Comparison of ENCODE assay signal across 8 cellular contexts in genomic region chr7:97104719-97105129, GRCh38. TPM values are rescaled to one million over a fixed set of nuclear protein-coding genes. Genes with fewer than 3 reads are reported as not detected.
DNase-seq lines count a peak whose midpoint lies in the region; ATAC-seq and TF ChIP-seq lines count a peak whose summit lies in the region.

No MANE protein-coding gene starts in this region.

- H3K4me1 Mint-ChIP-seq in CD4-positive, alpha-beta T cell (ENCODE audit: low read depth) = no peaks in the 10 kb centered on the region

- DNase-seq in CD4-positive, alpha-beta T cell = peak; percentile 46 to 66 (median 50)
- DNase-seq in NCI-H748 treated with DMSO at 0.1 percent for 48 hours (lab: John Stamatoyannopoulos, UW) (peak; percentile 79), dermis microvascular lymphatic vessel endothelial cell (ENCODE audit: low read depth in 2 of 2) (peak; percentile 48 to 66), lung (ENCODE audit: low spot score) (peak; percentile 88)
- DNase-seq in activated CD4-positive, alpha-beta T cell treated with anti-CD3 and anti-CD28 coated beads, Interleukin-2, amount 50 U/mL, for 48 hours = peak; percentile 80 to 83
- DNase-seq in stimulated activated CD8-positive, alpha-beta memory T cell treated with anti-CD3 and anti-CD28 coated beads, Interleukin-15, amount 100 ng/mL, for 1 hour (ENCODE audit: low read depth) = peak; percentile 44

- peak; percentile 64 for TF ChIP-seq CTCF in CD4-positive, alpha-beta T cell (IDR thresholded peaks at IDR 0.05)
- TF ChIP-seq CTCF in lung (IDR thresholded peaks at IDR 0.05; ENCODE audit: control extremely low read depth, extremely low read depth) = peak; percentile 80

- H3K4me3 Mint-ChIP-seq in CD4-positive, alpha-beta T cell = no peak overlapping the region

- no peak overlapping the region for H3K4me3 ChIP-seq in lung

- H3K36me3 ChIP-seq in lung (ENCODE audit: control insufficient read depth in 2 of 2, insufficient read depth in 2 of 2, low read length in 2 of 2) = no peaks in the 10 kb centered on the region

- H3K27ac Mint-ChIP-seq in CD4-positive, alpha-beta T cell = no peak overlapping the region

- no peaks in the 10 kb centered on the region for H3K27me3 ChIP-seq in CD4-positive, alpha-beta T cell (ENCODE audit: control insufficient read depth, insufficient read depth, low read length)
- H3K27me3 ChIP-seq in lung (ENCODE audit: control insufficient read depth, insufficient read depth) = no peaks in the 10 kb centered on the region

- H3K9me3 ChIP-seq in CD4-positive, alpha-beta T cell (ENCODE audit: control insufficient read depth, low read length) = no peaks in the 10 kb centered on the region
- peaks cover 0 to 1% of the 10 kb centered on the region in 2 donors for H3K9me3 ChIP-seq in lung (ENCODE audit: control insufficient read depth in 2 of 2, insufficient read depth in 1 of 2, low read length in 1 of 2)

- H3K27me3 Mint-ChIP-seq in CD4-positive, alpha-beta T cell = peaks cover 37% of the 10 kb centered on the region

- ATAC-seq in CD4-positive, alpha-beta T cell (ENCODE audit: poor library complexity) = peak; percentile 21
- ATAC-seq in GM19397 (IDR thresholded peaks at IDR 0.05; ENCODE audit: unreplicated experiment) = peak; percentile 91
- peak; percentile 99 for ATAC-seq in HG03460 (IDR thresholded peaks at IDR 0.05; ENCODE audit: unreplicated experiment)
- ATAC-seq in lung (ENCODE audit: insufficient read depth, low FRiP score) = peak; percentile 79

- peaks cover 0 to 3% of the 10 kb centered on the region in 2 donors for H3K4me1 ChIP-seq in lung (ENCODE audit: control insufficient read depth in 2 of 2, insufficient read depth in 2 of 2, low read length in 2 of 2)

- intact Hi-C loops in CD4-positive, alpha-beta T cell (cut with DNase I, micrococcal nuclease) = loop anchor here (1.0 to 2.0 kb wide), 4 partner anchors 75 to 740 kb away; no protein-coding TSS in a partner anchor

- 3 to 7% methylated on average over 6 of the region's 6 CpGs for WGBS in lung, 2 donors

- CTCF ChIA-PET in CD4-positive, alpha-beta T cell (lab: Charles Lee) = interaction anchor here (1.1 kb wide), 1 partner anchor 13 kb away, joined by 3 read pairs; no protein-coding TSS in a partner anchor

- POLR2A ChIA-PET in CD4-positive, alpha-beta T cell (lab: Charles Lee) = no interaction called here

- no peaks in the 10 kb centered on the region for H3K36me3 Mint-ChIP-seq in CD4-positive, alpha-beta T cell (ENCODE audit: low read depth)

- H3K27ac ChIP-seq in CD4-positive, alpha-beta T cell (ENCODE audit: low read depth, low read length) = no peak overlapping the region
- H3K27ac ChIP-seq in lung (ENCODE audit: low read depth in 1 of 2, low read length in 1 of 2) = no peak overlapping the region

- H3K9me3 Mint-ChIP-seq in CD4-positive, alpha-beta T cell = no peaks in the 10 kb centered on the region

RNA-seq across cellular contexts. Expression of gene SDHAF3, which starts 12.8 kb away (rescaled TPM):
- 1 to 10 TPM; 3.2 to 5.0 TPM for total RNA-seq in CD4-positive, alpha-beta T cell
- 1.8 and 2.2 TPM in 2 replicates for total RNA-seq in dermis microvascular lymphatic vessel endothelial cell
- 10 to 100 TPM; 12.0 to 15.8 TPM for total RNA-seq in lung
- polyA plus RNA-seq in lung = 10 to 100 TPM in 1 of 2 donors, 1 to 10 TPM in 1; 6.3 to 13.6 TPM

Comparison
In these comparisons a context has a peak if more than half of its experiments do, and no peak if none do; other contexts are left out.
1. ATAC-seq: peak in every context shown above with its lines; median percentile 99 in HG03460; 91 in GM19397; 79 in lung; 21 in CD4-positive, alpha-beta T cell.